ENCODE assay signal across 31 cellular contexts in the genomic region with DNA sequence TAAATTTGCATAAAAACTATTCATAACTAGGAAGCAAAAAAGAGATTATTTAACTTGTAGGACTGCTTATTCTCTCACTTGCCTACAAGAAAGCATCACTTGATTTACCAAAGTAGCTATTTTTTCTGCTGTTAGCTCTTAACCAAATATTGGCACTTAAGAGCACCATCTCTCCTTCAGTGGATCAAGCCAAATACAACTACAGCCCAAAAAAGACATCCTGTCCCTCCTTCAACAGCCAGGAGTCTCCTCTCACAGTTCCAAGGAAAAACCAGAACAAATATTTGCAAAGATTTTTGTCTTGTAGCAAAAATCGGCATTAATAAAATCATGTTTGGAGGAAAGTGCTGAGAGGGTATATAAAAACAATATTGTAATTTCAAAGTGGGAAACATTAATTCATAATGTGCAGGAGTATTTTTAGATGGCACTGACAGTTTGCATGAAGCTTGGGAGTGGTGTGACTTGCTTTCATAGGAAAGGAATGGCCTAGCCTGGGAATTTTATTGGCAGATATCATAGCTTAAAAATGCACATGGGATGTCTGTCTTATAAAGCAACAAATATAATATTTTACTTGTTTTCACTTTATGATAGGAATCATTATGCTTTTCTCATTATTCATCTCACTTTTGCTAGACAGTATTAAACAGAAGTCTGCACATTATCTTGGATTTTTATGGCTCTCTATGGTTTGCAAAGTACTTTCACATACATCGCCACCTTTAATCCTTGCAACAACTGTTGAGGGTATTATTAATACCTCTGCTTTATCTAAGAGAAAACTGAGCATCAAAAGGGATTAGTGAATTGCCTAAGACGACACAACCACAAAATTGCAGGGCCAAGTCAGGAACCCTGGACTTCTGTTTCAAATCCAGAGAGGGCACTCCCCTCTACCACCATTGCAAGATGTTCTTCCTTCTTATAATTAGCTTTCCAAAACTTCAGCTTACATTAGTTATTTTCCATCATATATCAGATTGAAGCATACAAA.
DNase-seq lines count a peak whose midpoint lies in the region; ATAC-seq, FAIRE-seq and TF ChIP-seq lines count a peak whose summit lies in the region.
"Had no signal": no experiment of that assay in that cellular context is flagged by ENCODE, and none has a peak within 500 bp of the region (broad histone marks: within the 10 kb centered on the region; RNA-seq: fewer than 3 reads in every experiment).

No MANE protein-coding gene starts in this region.

- TF ChIP-seq POLR2A in H54 (IDR thresholded peaks at IDR 0.05; ENCODE audit: low read depth, low read length) (no peak), vagina (IDR thresholded peaks at IDR 0.05) (no peak)

- H3K27ac ChIP-seq in astrocyte (ENCODE audit: low read depth, low read length): no peak overlapping the region
- no peak overlapping the region for H3K27ac ChIP-seq in vagina
- H3K27ac ChIP-seq: left lung, Peyer's patch, sigmoid colon, VCaP had no signal

- no peaks in the 10 kb centered on the region for H3K79me2 ChIP-seq in astrocyte (ENCODE audit: insufficient read depth, low read length)

- no peak overlapping the region for H3K4me3 Mint-ChIP-seq in astrocyte (ENCODE audit: unreplicated experiment)
- H3K4me3 Mint-ChIP-seq: activated CD8-positive, alpha-beta T cell treated with anti-CD3 and anti-CD28 coated beads, Interleukin-2, amount 10 ng/mL, durations not matched to agents 7 days and 5 days; stimulated activated memory B cell treated with anti-CD40 and anti-IgM and Interleukin-4, amounts not matched to agents 10 μg/mL and 1 μg/mL and 100 μg/mL, for 72 hours; type B pancreatic cell had no signal

- no peak for TF ChIP-seq CTCF in astrocyte (IDR thresholded peaks at IDR 0.05; ENCODE audit: insufficient read depth, low read depth, low read length)
- TF ChIP-seq CTCF in vagina (IDR thresholded peaks at IDR 0.05): no peak

- H3K9me3 ChIP-seq in astrocyte (ENCODE audit: insufficient read depth, low read depth, low read length) (no peaks in the 10 kb centered on the region), vagina (no peaks in the 10 kb centered on the region)
- H3K9me3 ChIP-seq: Caco-2, left lung, Peyer's patch, sigmoid colon had no signal

- H3K27ac Mint-ChIP-seq in astrocyte (ENCODE audit: unreplicated experiment): no peak overlapping the region
- H3K27ac Mint-ChIP-seq: activated CD8-positive, alpha-beta T cell treated with anti-CD3 and anti-CD28 coated beads, Interleukin-2, amount 10 ng/mL, durations not matched to agents 7 days and 5 days; stimulated activated memory B cell treated with anti-CD40 and anti-IgM and Interleukin-4, amounts not matched to agents 10 μg/mL and 1 μg/mL and 100 μg/mL, for 72 hours; type B pancreatic cell had no signal

- DNase-seq in D341Med (ENCODE audit: low spot score) (peak; percentile 20), H54 (ENCODE audit: insufficient read length, low spot score) (no peak), astrocyte (ENCODE audit: low read depth) (no peak), myocyte (ENCODE audit: low read depth) (peak; percentile 70), vagina (ENCODE audit: extremely low spot score in 2 of 2) (no peak), 8988T (no peak)
- no peak for DNase-seq in stimulated activated CD4-positive, alpha-beta T cell treated with anti-CD3 and anti-CD28 coated beads, Interleukin-4, amount 100 ng/mL, for 1 hour
- DNase-seq: activated CD4-positive, alpha-beta T cell treated with anti-CD3 and anti-CD28 coated beads for 4 hours; activated CD8-positive, alpha-beta T cell treated with anti-CD3 and anti-CD28 coated beads, Interleukin-2, amount 10 ng/mL, durations not matched to agents 7 days and 5 days; activated naive CD4-positive, alpha-beta T cell treated with anti-CD3 and anti-CD28 coated beads, Interleukin-2, amount 50 U/mL, for 16 hours; amygdala; C1 segment of cervical spinal cord; Caco-2; KG1; left lung; MM.1S; NCI-H2029 treated with DMSO at 0.1 percent for 48 hours; Peyer's patch; posterior cingulate gyrus; SIG-M5; sigmoid colon; stimulated activated CD4-positive, alpha-beta T cell treated with anti-CD3 and anti-CD28 coated beads, Interleukin-15, amount 100 ng/mL, for 24 hours; substantia nigra; T-helper 9 cell had no signal

- H3K27me3 ChIP-seq in astrocyte (ENCODE audit: insufficient read depth, low read length) (no peaks in the 10 kb centered on the region), vagina (no peaks in the 10 kb centered on the region)
- H3K27me3 ChIP-seq: left lung, Peyer's patch, sigmoid colon had no signal

- H3K36me3 Mint-ChIP-seq in astrocyte (ENCODE audit: low read depth, unreplicated experiment): no peaks in the 10 kb centered on the region
- H3K36me3 Mint-ChIP-seq: stimulated activated memory B cell treated with anti-CD40 and anti-IgM and Interleukin-4, amounts not matched to agents 10 μg/mL and 1 μg/mL and 100 μg/mL, for 72 hours; type B pancreatic cell had no signal

- no peak overlapping the region for H3K9ac ChIP-seq in astrocyte (ENCODE audit: low read length)

- no peak overlapping the region for H2AFZ ChIP-seq in astrocyte (ENCODE audit: low read depth, low read length)

- FAIRE-seq in H54 (lab: Jason Lieb, UNC) (peak; percentile 78), astrocyte (lab: Jason Lieb, UNC) (peak; percentile 49)
- FAIRE-seq: endothelial cell of umbilical vein, GM18507, islet of Langerhans had no signal

- intact Hi-C loops in vagina (cut with DNase I): no loop called here

- H3K36me3 ChIP-seq in astrocyte (ENCODE audit: insufficient read depth, low read length) (no peaks in the 10 kb centered on the region), vagina (no peaks in the 10 kb centered on the region)
- H3K36me3 ChIP-seq: left lung, Peyer's patch, sigmoid colon had no signal

- no peaks in the 10 kb centered on the region for H3K27me3 Mint-ChIP-seq in astrocyte (ENCODE audit: low read depth, unreplicated experiment)
- H3K27me3 Mint-ChIP-seq: stimulated activated memory B cell treated with anti-CD40 and anti-IgM and Interleukin-4, amounts not matched to agents 10 μg/mL and 1 μg/mL and 100 μg/mL, for 72 hours; type B pancreatic cell had no signal

- no peaks in the 10 kb centered on the region for H3K9me3 Mint-ChIP-seq in astrocyte (ENCODE audit: unreplicated experiment)
- H3K9me3 Mint-ChIP-seq: type B pancreatic cell had no signal

- no peaks in the 10 kb centered on the region for H4K20me1 ChIP-seq in astrocyte (ENCODE audit: insufficient read depth, low read length)

- H3K4me1 Mint-ChIP-seq in astrocyte (ENCODE audit: low read depth, unreplicated experiment): peaks cover 25% of the 10 kb centered on the region
- H3K4me1 Mint-ChIP-seq: stimulated activated memory B cell treated with anti-CD40 and anti-IgM and Interleukin-4, amounts not matched to agents 10 μg/mL and 1 μg/mL and 100 μg/mL, for 72 hours had no signal

- H3K4me3 ChIP-seq in astrocyte (ENCODE audit: insufficient read depth, low read depth, low read length) (no peak overlapping the region), vagina (no peak overlapping the region)
- H3K4me3 ChIP-seq: left lung, Peyer's patch, sigmoid colon had no signal

- no peak for ATAC-seq in HG02840 (IDR thresholded peaks at IDR 0.05; ENCODE audit: low FRiP score, unreplicated experiment)
- ATAC-seq: activated CD8-positive, alpha-beta T cell treated with anti-CD3 and anti-CD28 coated beads, Interleukin-2, amount 10 ng/mL, durations not matched to agents 7 days and 5 days; left lung; stimulated activated memory B cell treated with anti-CD40 and anti-IgM and Interleukin-4, amounts not matched to agents 10 μg/mL and 1 μg/mL and 100 μg/mL, for 72 hours had no signal

- H3K4me1 ChIP-seq in astrocyte (ENCODE audit: insufficient read depth, low read length) (no peaks in the 10 kb centered on the region), vagina (no peaks in the 10 kb centered on the region)
- H3K4me1 ChIP-seq: Caco-2, left lung, Peyer's patch had no signal

- no peak overlapping the region for H3K4me2 ChIP-seq in astrocyte (ENCODE audit: low read length)

Comparison
In these comparisons a context has a peak if more than half of its experiments do, and no peak if none do; other contexts are left out.
1. DNase-seq: peak in D341Med (single experiment) and myocyte (single experiment); none in H54 (single experiment), astrocyte (single experiment), vagina (0 of 2), 8988T (single experiment) and stimulated activated CD4-positive, alpha-beta T cell treated with anti-CD3 and anti-CD28 coated beads, Interleukin-4, amount 100 ng/mL, for 1 hour (single experiment).